12 cellular contexts compared by ENCODE assay signal in genomic region chr20:21396921-21397340, GRCh38. TPM values are rescaled to one million over a fixed set of nuclear protein-coding genes. Genes with fewer than 3 reads are reported as not detected.
DNase-seq lines count a peak whose midpoint lies in the region; TF ChIP-seq lines count a peak whose summit lies in the region.
"Had no signal": no experiment of that assay in that cellular context is flagged by ENCODE, and none has a peak within 500 bp of the region (broad histone marks: within the 10 kb centered on the region; RNA-seq: fewer than 3 reads in every experiment).

No MANE protein-coding gene starts in this region.

- H3K4me3 Mint-ChIP-seq in mesothelial cell of epicardium, result no peak overlapping the region

- no peak overlapping the region for H3K27ac Mint-ChIP-seq in mesothelial cell of epicardium

- H3K36me3 ChIP-seq in rectal smooth muscle tissue (ENCODE audit: control insufficient read depth, insufficient read depth, low read length), result no peaks in the 10 kb centered on the region
- H3K36me3 ChIP-seq: BLaER1 treated with 17β-estradiol and CSF1 and Interleukin-3, amounts not matched to agents 10 nM and 100 nM had no signal

- H3K4me1 ChIP-seq in rectal smooth muscle tissue (ENCODE audit: control insufficient read depth, insufficient read depth, low read length), result no peaks in the 10 kb centered on the region
- H3K4me1 ChIP-seq: BLaER1 treated with 17β-estradiol and CSF1 and Interleukin-3, amounts not matched to agents 10 nM and 100 nM had no signal

- H3K27me3 Mint-ChIP-seq in mesothelial cell of epicardium (ENCODE audit: low read depth), result peaks cover 86% of the 10 kb centered on the region

- H3K27me3 ChIP-seq in rectal smooth muscle tissue (ENCODE audit: control insufficient read depth, insufficient read depth, low read length), result peaks cover 32% of the 10 kb centered on the region

- H3K4me1 Mint-ChIP-seq in mesothelial cell of epicardium, result peaks cover under 1% of the 10 kb centered on the region

- H3K27ac ChIP-seq in rectal smooth muscle tissue (ENCODE audit: low read depth, low read length) (no peak overlapping the region), RWPE1 (no peak overlapping the region)
- H3K27ac ChIP-seq: BLaER1 treated with 17β-estradiol and CSF1 and Interleukin-3, amounts not matched to agents 10 nM and 100 nM; HL-60 had no signal

- no peak for TF ChIP-seq CTCF in epithelial cell of esophagus (IDR thresholded peaks at IDR 0.05; ENCODE audit: insufficient read depth, low read depth, low read length, missing control alignments)
- TF ChIP-seq CTCF in mesothelial cell of epicardium (IDR thresholded peaks at IDR 0.05; ENCODE audit: unreplicated experiment), result no peak
- TF ChIP-seq CTCF in RWPE1 (conservative IDR thresholded peaks at IDR 0.05; ENCODE audit: low read depth), result no peak

- peak; percentile 50 for DNase-seq in NCI-H82 (lab: John Stamatoyannopoulos, UW)
- no peak for DNase-seq in NCI-H82 treated with DMSO at 0.1 percent for 48 hours (lab: John Stamatoyannopoulos, UW; ENCODE audit: unreplicated experiment)
- peak; percentile 66 for DNase-seq in NCI-H1105 (lab: John Stamatoyannopoulos, UW)
- peak; percentile 6 for DNase-seq in epithelial cell of esophagus (ENCODE audit: low read depth)
- DNase-seq in mesothelial cell of epicardium (ENCODE audit: low spot score in 2 of 2, unreplicated experiment in 2 of 2), result no peak
- DNase-seq in RWPE1 (ENCODE audit: low spot score), result no peak
- DNase-seq in HCEC 1CT, result no peak
- DNase-seq: stimulated activated CD8-positive, alpha-beta memory T cell treated with anti-CD3 and anti-CD28 coated beads, Interleukin-4, amount 100 ng/mL, for 48 hours had no signal

- POLR2A ChIA-PET in RWPE1 (lab: Yijun Ruan, JAX; ENCODE audit: low non-redundant PET), result no interaction called here

- H3K9ac ChIP-seq in rectal smooth muscle tissue (ENCODE audit: low read length), result no peak overlapping the region
- H3K9ac ChIP-seq: BLaER1 treated with 17β-estradiol and CSF1 and Interleukin-3, amounts not matched to agents 10 nM and 100 nM had no signal

- CTCF ChIA-PET in RWPE1 (lab: Yijun Ruan, JAX), result interaction anchor here (1.9 kb wide), 1 partner anchor 108 kb away, joined by 4 read pairs; no protein-coding TSS in a partner anchor

- no peaks in the 10 kb centered on the region for H3K36me3 Mint-ChIP-seq in mesothelial cell of epicardium

- no peak overlapping the region for H3K4me3 ChIP-seq in epithelial cell of esophagus (ENCODE audit: low read length)
- peak overlapping the region; percentile 8 for H3K4me3 ChIP-seq in rectal smooth muscle tissue (ENCODE audit: low read length)

- no peaks in the 10 kb centered on the region for H3K9me3 Mint-ChIP-seq in mesothelial cell of epicardium
- H3K9me3 Mint-ChIP-seq: neural crest cell had no signal

RNA-seq across cellular contexts. Expression of gene NKX2-4, which starts 0.4 kb away (rescaled TPM):
- not detected in 3 replicates for total RNA-seq in mesothelial cell of epicardium
- total RNA-seq: neural crest cell had no signal

Comparison
In these comparisons a context has a peak if more than half of its experiments do, and no peak if none do; other contexts are left out.
1. DNase-seq: peak in NCI-H82 (single experiment), NCI-H1105 (single experiment) and epithelial cell of esophagus (single experiment); none in NCI-H82 treated with DMSO at 0.1 percent for 48 hours (single experiment), mesothelial cell of epicardium (0 of 2), RWPE1 (single experiment) and HCEC 1CT (single experiment).